Comparison of ENCODE assay signal across 9 cellular contexts in the genomic region with DNA sequence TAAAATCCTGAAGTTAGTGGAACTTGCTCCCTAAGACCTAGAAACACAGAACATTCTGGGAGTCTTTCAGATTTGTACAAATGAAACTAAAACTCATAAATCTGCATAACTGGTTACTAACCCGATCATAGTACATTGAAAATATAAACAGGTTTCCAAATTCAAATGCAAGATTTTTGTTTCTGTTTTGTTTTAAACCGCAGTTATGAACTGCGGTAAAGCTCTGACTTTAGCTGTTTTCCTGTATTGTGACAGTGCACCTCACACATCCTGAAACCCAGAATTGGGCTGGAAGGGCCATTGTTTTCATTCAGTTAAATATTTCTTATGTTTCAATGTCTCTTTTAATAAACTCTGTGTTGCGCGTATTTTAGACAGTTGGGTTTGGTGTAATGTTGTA.
DNase-seq lines count a peak whose midpoint lies in the region; ATAC-seq, FAIRE-seq and TF ChIP-seq lines count a peak whose summit lies in the region.
"Had no signal": no experiment of that assay in that cellular context is flagged by ENCODE, and none has a peak within 500 bp of the region (broad histone marks: within the 10 kb centered on the region; RNA-seq: fewer than 3 reads in every experiment).

No MANE protein-coding gene starts in this region.

- peak; percentile 74 to 78 for ATAC-seq in CD4-positive, CD25-positive, alpha-beta regulatory T cell (ENCODE audit: low read depth in 2 of 2)
- peak; percentile 85 for ATAC-seq in HG03064 (IDR thresholded peaks at IDR 0.05; ENCODE audit: low read depth, unreplicated experiment)

- peak in 2 of 3 donors; percentile 65 to 74 for DNase-seq in CD4-positive, CD25-positive, alpha-beta regulatory T cell
- DNase-seq in GM19239 (ENCODE audit: insufficient read length, low spot score) (peak; percentile 10), lower leg skin (ENCODE audit: low spot score in 2 of 2) (no peak), NCI-H146 (lab: John Stamatoyannopoulos, UW) (no peak), NCI-H2029 (lab: John Stamatoyannopoulos, UW) (no peak)
- peak; percentile 18 for DNase-seq in activated CD4-positive, alpha-beta memory T cell treated with anti-CD3 and anti-CD28 coated beads for 36 hours
- DNase-seq in activated CD4-positive, CD25-positive, alpha-beta regulatory T cell treated with anti-CD3 and anti-CD28 coated beads, Interleukin-2, amount 50 U/mL, for 72 hours, result no peak

- H3K9me3 ChIP-seq in CD4-positive, CD25-positive, alpha-beta regulatory T cell (ENCODE audit: control insufficient read depth in 2 of 2, low read length in 2 of 2), result no peaks in the 10 kb centered on the region

- 82 to 83% methylated on average over 5 of the region's 5 CpGs for WGBS in lower leg skin, 2 donors

- peaks cover 0 to 2% (median 0%) of the 10 kb centered on the region in 7 donors for H3K9me3 Mint-ChIP-seq in CD4-positive, CD25-positive, alpha-beta regulatory T cell
- H3K9me3 Mint-ChIP-seq in activated CD4-positive, alpha-beta memory T cell treated with anti-CD3 and anti-CD28 coated beads for 36 hours, result no peaks in the 10 kb centered on the region

- no peak for TF ChIP-seq CTCF in lower leg skin (IDR thresholded peaks at IDR 0.05)

- no peak for FAIRE-seq in GM19239 (lab: Jason Lieb, UNC)

- intact Hi-C loops in activated CD4-positive, alpha-beta memory T cell treated with anti-CD3 and anti-CD28 coated beads for 36 hours (cut with micrococcal nuclease), result loop anchor here (1.0 to 10.0 kb wide), 5 partner anchors 28 to 206 kb away; partner anchors contain the start of gene SHISA2
- intact Hi-C loops in lower leg skin (cut with DNase I; ENCODE audit: low total_unique reads), result no loop called here

- H3K4me3 ChIP-seq in CD4-positive, CD25-positive, alpha-beta regulatory T cell (ENCODE audit: low read depth, low read length), result peak overlapping the region; percentile 75
- H3K4me3 ChIP-seq in lower leg skin (ENCODE audit: low read depth, poor library complexity, severe bottlenecking), result no peak overlapping the region

- peaks cover 9% of the 10 kb centered on the region for H3K27me3 Mint-ChIP-seq in CD4-positive, CD25-positive, alpha-beta regulatory T cell
- H3K27me3 Mint-ChIP-seq in activated CD4-positive, alpha-beta memory T cell treated with anti-CD3 and anti-CD28 coated beads for 36 hours, result no peaks in the 10 kb centered on the region

- CTCF ChIA-PET in activated CD4-positive, alpha-beta memory T cell treated with anti-CD3 and anti-CD28 coated beads for 36 hours (lab: Charles Lee), result interaction anchor here (1.1 kb wide), 1 partner anchor 28 kb away, joined by 3 read pairs; no protein-coding TSS in a partner anchor

- peak overlapping the region; percentile 60 for H3K27ac ChIP-seq in CD4-positive, CD25-positive, alpha-beta regulatory T cell (ENCODE audit: insufficient read depth, low read length, poor library complexity, severe bottlenecking)
- H3K27ac ChIP-seq: C4-2B had no signal

- H3K4me3 Mint-ChIP-seq in CD4-positive, CD25-positive, alpha-beta regulatory T cell, result peak overlapping the region; percentile 59 to 84 (median 75)
- no peak overlapping the region for H3K4me3 Mint-ChIP-seq in activated CD4-positive, alpha-beta memory T cell treated with anti-CD3 and anti-CD28 coated beads for 36 hours

- no peaks in the 10 kb centered on the region for H3K27me3 ChIP-seq in CD4-positive, CD25-positive, alpha-beta regulatory T cell (ENCODE audit: control insufficient read depth, insufficient read depth, low read length)

- POLR2A ChIA-PET in activated CD4-positive, alpha-beta memory T cell treated with anti-CD3 and anti-CD28 coated beads for 36 hours (lab: Charles Lee), result interaction anchor here (0.7 kb wide), 1 partner anchor 64 kb away, joined by 3 read pairs; no protein-coding TSS in a partner anchor

- no peak for TF ChIP-seq POLR2A in lower leg skin (IDR thresholded peaks at IDR 0.05)

- peaks cover 15 to 41% (median 25%) of the 10 kb centered on the region in 4 donors for H3K4me1 Mint-ChIP-seq in CD4-positive, CD25-positive, alpha-beta regulatory T cell
- peaks cover 29% of the 10 kb centered on the region for H3K4me1 Mint-ChIP-seq in activated CD4-positive, alpha-beta memory T cell treated with anti-CD3 and anti-CD28 coated beads for 36 hours (ENCODE audit: low read depth)

- peaks cover under 1% of the 10 kb centered on the region for H3K36me3 Mint-ChIP-seq in CD4-positive, CD25-positive, alpha-beta regulatory T cell
- no peaks in the 10 kb centered on the region for H3K36me3 Mint-ChIP-seq in activated CD4-positive, alpha-beta memory T cell treated with anti-CD3 and anti-CD28 coated beads for 36 hours

- peaks cover 23% of the 10 kb centered on the region for H3K4me1 ChIP-seq in CD4-positive, CD25-positive, alpha-beta regulatory T cell (ENCODE audit: control insufficient read depth, insufficient read depth, low read length, poor library complexity, severe bottlenecking)

- H3K36me3 ChIP-seq in CD4-positive, CD25-positive, alpha-beta regulatory T cell (ENCODE audit: control insufficient read depth, insufficient read depth, low read length), result no peaks in the 10 kb centered on the region

- peak overlapping the region; percentile 81 to 88 (median 83) for H3K27ac Mint-ChIP-seq in CD4-positive, CD25-positive, alpha-beta regulatory T cell
- no peak overlapping the region for H3K27ac Mint-ChIP-seq in activated CD4-positive, alpha-beta memory T cell treated with anti-CD3 and anti-CD28 coated beads for 36 hours

Comparison
In these comparisons a context has a peak if more than half of its experiments do, and no peak if none do; other contexts are left out.
1. DNase-seq: peak in CD4-positive, CD25-positive, alpha-beta regulatory T cell (2 of 3), GM19239 (single experiment) and activated CD4-positive, alpha-beta memory T cell treated with anti-CD3 and anti-CD28 coated beads for 36 hours (single experiment); none in lower leg skin (0 of 2), activated CD4-positive, CD25-positive, alpha-beta regulatory T cell treated with anti-CD3 and anti-CD28 coated beads, Interleukin-2, amount 50 U/mL, for 72 hours (single experiment), NCI-H146 (single experiment) and NCI-H2029 (single experiment).